In genomic region chr1:109426278-109427170, GRCh38 we compare ENCODE assay signal across 8 cellular contexts. TPM values are rescaled to one million over a fixed set of nuclear protein-coding genes. Genes with fewer than 3 reads are reported as not detected.
DNase-seq lines count a peak whose midpoint lies in the region; ATAC-seq and TF ChIP-seq lines count a peak whose summit lies in the region.

Gene PSMA5 (minus strand): TSS chr1:109426448. CDS start chr1:109426330, 118 bp downstream.

- H3K4me3 Mint-ChIP-seq in natural killer cell treated with Interleukin-12 subunit alpha and Interleukin-12 subunit beta and Interleukin-15 and Interleukin-18, amount 100 ng/mL, for 72 hours, result peak within 1 kb of the TSS; percentile 94

- H3K27me3 Mint-ChIP-seq in natural killer cell treated with Interleukin-12 subunit alpha and Interleukin-12 subunit beta and Interleukin-15 and Interleukin-18, amount 100 ng/mL, for 72 hours, result peaks cover 0 to 4% of the 10 kb centered on the region in 2 donors

- H3K27me3 ChIP-seq in H7 (ENCODE audit: control insufficient read depth, insufficient read depth, low read length), result no peaks in the 10 kb centered on the region

- DNase-seq in ELF-1 (ENCODE audit: low read depth, low spot score) (peak; percentile 99), H7 (peak; percentile 95), M059J (ENCODE audit: low read depth) (peak; percentile 100), SHP77 (lab: John Stamatoyannopoulos, UW) (peak; percentile 99), fibroblast of pulmonary artery (ENCODE audit: low read depth) (peak; percentile 100)
- peak; percentile 92 for DNase-seq in activated effector memory CD4-positive, alpha-beta T cell treated with Interleukin-2 at 50 U/mL for 16 hours
- peak; percentile 96 for DNase-seq in natural killer cell treated with Interleukin-12 subunit alpha and Interleukin-12 subunit beta and Interleukin-15 and Interleukin-18, amount 100 ng/mL, for 72 hours (ENCODE audit: low spot score)
- peak; percentile 93 for DNase-seq in stimulated activated naive CD8-positive, alpha-beta T cell treated with anti-CD3 and anti-CD28 coated beads, Interleukin-15, Interleukin-2, amounts not matched to agents 100 U/mL and 50 U/mL, for 24 hours

- peak within 1 kb of the TSS; percentile 99 for H3K4me3 ChIP-seq in H7 (ENCODE audit: insufficient read depth, low read depth, low read length)
- H3K4me3 ChIP-seq in fibroblast of pulmonary artery (replicated peaks; ENCODE audit: low read depth, low read length), result peak within 1 kb of the TSS; percentile 97

- peaks cover 14% of the 10 kb centered on the region for H3K36me3 Mint-ChIP-seq in natural killer cell treated with Interleukin-12 subunit alpha and Interleukin-12 subunit beta and Interleukin-15 and Interleukin-18, amount 100 ng/mL, for 72 hours

- peak within 1 kb of the TSS; percentile 75 to 81 for H3K27ac Mint-ChIP-seq in natural killer cell treated with Interleukin-12 subunit alpha and Interleukin-12 subunit beta and Interleukin-15 and Interleukin-18, amount 100 ng/mL, for 72 hours

- ATAC-seq in natural killer cell treated with Interleukin-12 subunit alpha and Interleukin-12 subunit beta and Interleukin-15 and Interleukin-18, amount 100 ng/mL, for 72 hours, result peak; percentile 97 to 99
- ATAC-seq in stimulated activated naive CD8-positive, alpha-beta T cell treated with anti-CD3 and anti-CD28 coated beads, Interleukin-15, Interleukin-2, amounts not matched to agents 100 U/mL and 50 U/mL, for 24 hours, result peak; percentile 96

- TF ChIP-seq CTCF in fibroblast of pulmonary artery (IDR thresholded peaks at IDR 0.05; ENCODE audit: low read length, missing control alignments), result no peak

- H3K9me3 Mint-ChIP-seq in natural killer cell treated with Interleukin-12 subunit alpha and Interleukin-12 subunit beta and Interleukin-15 and Interleukin-18, amount 100 ng/mL, for 72 hours, result no peaks in the 10 kb centered on the region

- H3K4me1 Mint-ChIP-seq in natural killer cell treated with Interleukin-12 subunit alpha and Interleukin-12 subunit beta and Interleukin-15 and Interleukin-18, amount 100 ng/mL, for 72 hours (ENCODE audit: low read depth in 2 of 2), result peaks cover 28 to 30% of the 10 kb centered on the region in 2 donors

- peaks cover 1% of the 10 kb centered on the region; the same call in 1 of the 2 replicates for H3K36me3 ChIP-seq in H7 (replicated peaks; ENCODE audit: control insufficient read depth, insufficient read depth, low read length)

RNA-seq across cellular contexts. Expression of gene PSMA5, which starts in this region (rescaled TPM):
- 141 and 142 TPM in 2 replicates for total RNA-seq in H7 (2014; rRNA removed; shearing (Covaris generic))
- 119 and 162 TPM in 2 replicates for total RNA-seq in M059J (2014; rRNA removed; shearing (Covaris generic))
- total RNA-seq in natural killer cell treated with Interleukin-12 subunit alpha and Interleukin-12 subunit beta and Interleukin-15 and Interleukin-18, amount 100 ng/mL, for 72 hours, result 100 to 1,000 TPM; 194 to 201 TPM

Comparison
In these comparisons a context has a peak if more than half of its experiments do, and no peak if none do; other contexts are left out.
1. Peak in every context shown above with its lines: DNase-seq, ATAC-seq and H3K4me3 ChIP-seq.